In the genomic region with DNA sequence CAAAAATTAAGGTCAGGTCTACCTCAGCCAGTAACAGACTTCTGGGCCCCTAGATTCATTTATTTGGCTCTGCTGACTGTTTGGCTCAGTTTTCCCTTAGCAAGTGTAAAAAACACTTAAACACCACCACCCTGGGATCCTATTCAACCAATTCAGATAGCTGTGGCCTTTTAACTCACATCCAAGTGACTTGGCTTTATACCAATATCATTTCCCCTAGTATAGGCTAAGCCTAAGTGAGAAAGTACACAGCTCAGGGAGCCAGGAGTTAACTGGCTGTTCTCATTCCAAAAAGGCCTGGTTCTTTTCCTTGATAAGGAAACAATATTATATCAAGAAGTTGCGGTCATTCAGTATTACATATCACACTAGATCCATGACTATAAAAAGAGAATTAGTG, we compare ENCODE assay signal across 13 cellular contexts.
"Had no signal": no experiment of that assay in that cellular context is flagged by ENCODE, and none has a peak within 500 bp of the region (broad histone marks: within the 10 kb centered on the region; RNA-seq: fewer than 3 reads in every experiment).

No MANE protein-coding gene starts in this region.

- H3K27ac ChIP-seq: pancreas, thyroid gland had no signal

- H3K27ac Mint-ChIP-seq: activated naive CD8-positive, alpha-beta T cell treated with anti-CD3 and anti-CD28 coated beads for 36 hours; activated T-helper 1 cell treated with anti-CD3 and anti-CD28 coated beads, Interleukin-12 subunit alpha, Interleukin-12 subunit beta, Interleukin-2, Interleukin-4 antibody, amounts not matched to agents 30 ng/mL and 10 ng/mL and 1 ng/mL, durations not matched to agents 14 hours and 24 hours and 36 hours; immature natural killer cell; mesothelial cell of epicardium; stimulated activated memory B cell treated with anti-CD40 and anti-IgM and Interleukin-4, amounts not matched to agents 10 μg/mL and 1 μg/mL and 100 μg/mL, for 72 hours had no signal

- H3K36me3 ChIP-seq: pancreas, thyroid gland had no signal

- H3K4me3 Mint-ChIP-seq: activated naive CD8-positive, alpha-beta T cell treated with anti-CD3 and anti-CD28 coated beads for 36 hours; activated T-helper 1 cell treated with anti-CD3 and anti-CD28 coated beads, Interleukin-12 subunit alpha, Interleukin-12 subunit beta, Interleukin-2, Interleukin-4 antibody, amounts not matched to agents 30 ng/mL and 10 ng/mL and 1 ng/mL, durations not matched to agents 14 hours and 24 hours and 36 hours; immature natural killer cell; mesothelial cell of epicardium; stimulated activated memory B cell treated with anti-CD40 and anti-IgM and Interleukin-4, amounts not matched to agents 10 μg/mL and 1 μg/mL and 100 μg/mL, for 72 hours had no signal

- H3K4me3 ChIP-seq: lung, pancreas, thyroid gland had no signal

- H3K27me3 Mint-ChIP-seq: activated naive CD8-positive, alpha-beta T cell treated with anti-CD3 and anti-CD28 coated beads for 36 hours; stimulated activated memory B cell treated with anti-CD40 and anti-IgM and Interleukin-4, amounts not matched to agents 10 μg/mL and 1 μg/mL and 100 μg/mL, for 72 hours had no signal

- H3K27me3 ChIP-seq: pancreas, thyroid gland had no signal

- H3K9me3 ChIP-seq: pancreas, thyroid gland had no signal

- H3K4me1 Mint-ChIP-seq: activated naive CD8-positive, alpha-beta T cell treated with anti-CD3 and anti-CD28 coated beads for 36 hours had no signal

- ATAC-seq: pancreas; stimulated activated memory B cell treated with anti-CD40 and anti-IgM and Interleukin-4, amounts not matched to agents 10 μg/mL and 1 μg/mL and 100 μg/mL, for 72 hours had no signal

- H3K4me1 ChIP-seq: pancreas had no signal

- DNase-seq: activated CD4-positive, alpha-beta T cell treated with anti-CD3 and anti-CD28 coated beads, Interleukin-2, amount 50 U/mL, for 1 hour; activated naive CD8-positive, alpha-beta T cell treated with anti-CD3 and anti-CD28 coated beads for 36 hours; anterior cingulate cortex; cerebellar nuclear complex; effector memory CD4-positive, alpha-beta T cell; foreskin melanocyte; immature natural killer cell; pancreas; thyroid gland had no signal

- H3K9me3 Mint-ChIP-seq: activated naive CD8-positive, alpha-beta T cell treated with anti-CD3 and anti-CD28 coated beads for 36 hours; activated T-helper 1 cell treated with anti-CD3 and anti-CD28 coated beads, Interleukin-12 subunit alpha, Interleukin-12 subunit beta, Interleukin-2, Interleukin-4 antibody, amounts not matched to agents 30 ng/mL and 10 ng/mL and 1 ng/mL, durations not matched to agents 14 hours and 24 hours and 36 hours; mesothelial cell of epicardium; stimulated activated memory B cell treated with anti-CD40 and anti-IgM and Interleukin-4, amounts not matched to agents 10 μg/mL and 1 μg/mL and 100 μg/mL, for 72 hours had no signal
